In genomic region chr5:180628827-180629702, GRCh38 we compare ENCODE assay signal across 38 cellular contexts. TPM values are rescaled to one million over a fixed set of nuclear protein-coding genes. Genes with fewer than 3 reads are reported as not detected.
"Had no signal": no experiment of that assay in that cellular context is flagged by ENCODE, and none has a peak within 500 bp of the region (broad histone marks: within the 10 kb centered on the region; RNA-seq: fewer than 3 reads in every experiment).

No MANE protein-coding gene starts in this region.

- H3K4me1 Mint-ChIP-seq: activated B cell treated with CpG ODN at 0.5 μM for 24 hours; activated T-helper 17 cell treated with anti-CD3 and anti-CD28 coated beads, Interleukin-2, amount 50 U/mL, for 72 hours had no signal

- H3K4me3 Mint-ChIP-seq: activated B cell treated with CpG ODN at 0.5 μM for 24 hours; activated CD8-positive, alpha-beta T cell treated with anti-CD3 and anti-CD28 coated beads for 36 hours; activated naive CD8-positive, alpha-beta T cell; activated T-cell treated with anti-CD3 and anti-CD28 coated beads, Interleukin-2, amount 50 U/mL, for 4 hours; activated T-helper 17 cell treated with anti-CD3 and anti-CD28 coated beads, Interleukin-2, amount 50 U/mL, for 72 hours; effector memory CD8-positive, alpha-beta T cell; T-helper 17 cell; T-helper 2 cell treated with Interferon-gamma antibody and Interleukin-4, amounts not matched to agents 5 μg/mL and 100 μg/mL, for 36 hours had no signal

- H3K27me3 ChIP-seq: brain microvascular endothelial cell had no signal

- FAIRE-seq: astrocyte, bronchial epithelial cell, colon, endothelial cell of umbilical vein had no signal

- H3K4me3 ChIP-seq: esophagus squamous epithelium, gastroesophageal sphincter had no signal

- H3K27me3 Mint-ChIP-seq: activated B cell treated with CpG ODN at 0.5 μM for 24 hours; activated CD8-positive, alpha-beta T cell treated with anti-CD3 and anti-CD28 coated beads for 36 hours; activated naive CD8-positive, alpha-beta T cell; activated T-helper 17 cell treated with anti-CD3 and anti-CD28 coated beads, Interleukin-2, amount 50 U/mL, for 72 hours; effector memory CD8-positive, alpha-beta T cell had no signal

- H3K36me3 ChIP-seq: brain microvascular endothelial cell, esophagus squamous epithelium, gastroesophageal sphincter, WERI-Rb-1 had no signal

- ATAC-seq: activated CD4-positive, CD25-positive, alpha-beta regulatory T cell treated with anti-CD3 and anti-CD28 coated beads, Interleukin-2, amount 50 U/mL, for 24 hours; activated CD8-positive, alpha-beta T cell treated with anti-CD3 and anti-CD28 coated beads for 36 hours; activated T-cell treated with anti-CD3 and anti-CD28 coated beads, Interleukin-2, amount 50 U/mL, for 4 hours; activated T-helper 17 cell treated with anti-CD3 and anti-CD28 coated beads, Interleukin-2, amount 50 U/mL, for 72 hours; effector memory CD8-positive, alpha-beta T cell; gastroesophageal sphincter; T-helper 17 cell had no signal

- DNase-seq: activated B cell treated with CpG ODN at 0.5 μM for 24 hours; activated CD4-positive, alpha-beta T cell treated with anti-CD3 and anti-CD28 coated beads for 48 hours; activated CD4-positive, alpha-beta T cell treated with anti-CD3 and anti-CD28 coated beads, Interleukin-2, amount 50 U/mL, for 1 hour; activated CD4-positive, alpha-beta T cell treated with anti-CD3 and anti-CD28 coated beads, Interleukin-2, amount 50 U/mL, for 48 hours; activated CD8-positive, alpha-beta memory T cell treated with anti-CD3 and anti-CD28 coated beads for 24 hours; activated CD8-positive, alpha-beta T cell treated with anti-CD3 and anti-CD28 coated beads for 36 hours; activated effector memory CD4-positive, alpha-beta T cell treated with Interleukin-2 at 50 U/mL for 16 hours; activated gamma-delta T cell treated with Interleukin-2 at 50 U/mL for 16 hours; activated naive CD4-positive, alpha-beta T cell treated with anti-CD3 and anti-CD28 coated beads, Interleukin-2, amount 50 U/mL, for 16 hours; activated naive CD4-positive, alpha-beta T cell treated with Interleukin-2 at 50 U/mL for 16 hours; activated T-cell treated with anti-CD3 and anti-CD28 coated beads, Interleukin-2, amount 50 U/mL, for 4 hours; amniotic stem cell; anterior cingulate cortex; brain microvascular endothelial cell; caudate nucleus; cortex of kidney; dermis blood vessel endothelial cell; effector CD4-positive, alpha-beta T cell; effector memory CD8-positive, alpha-beta T cell; esophagus squamous epithelium; foreskin melanocyte; T-helper 1 cell; T-helper 17 cell; T1000; WERI-Rb-1 had no signal

- H3K4me1 ChIP-seq: gastroesophageal sphincter had no signal

- H3K9me3 Mint-ChIP-seq: activated B cell treated with CpG ODN at 0.5 μM for 24 hours; activated CD8-positive, alpha-beta T cell treated with anti-CD3 and anti-CD28 coated beads for 36 hours; activated T-cell treated with anti-CD3 and anti-CD28 coated beads, Interleukin-2, amount 50 U/mL, for 4 hours; activated T-helper 17 cell treated with anti-CD3 and anti-CD28 coated beads, Interleukin-2, amount 50 U/mL, for 72 hours; effector memory CD8-positive, alpha-beta T cell; T-helper 2 cell treated with Interferon-gamma antibody and Interleukin-4, amounts not matched to agents 5 μg/mL and 100 μg/mL, for 36 hours had no signal

- H3K36me3 Mint-ChIP-seq: activated naive CD8-positive, alpha-beta T cell had no signal

- H3K27ac Mint-ChIP-seq: activated B cell treated with CpG ODN at 0.5 μM for 24 hours; activated CD8-positive, alpha-beta T cell treated with anti-CD3 and anti-CD28 coated beads for 36 hours; activated naive CD8-positive, alpha-beta T cell; activated T-helper 17 cell treated with anti-CD3 and anti-CD28 coated beads, Interleukin-2, amount 50 U/mL, for 72 hours; T-helper 17 cell; T-helper 2 cell treated with Interferon-gamma antibody and Interleukin-4, amounts not matched to agents 5 μg/mL and 100 μg/mL, for 36 hours had no signal

- H3K9me3 ChIP-seq: esophagus squamous epithelium, gastroesophageal sphincter had no signal

- H3K27ac ChIP-seq: brain microvascular endothelial cell, epithelial cell of prostate, esophagus squamous epithelium, gastroesophageal sphincter, WERI-Rb-1 had no signal

RNA-seq across cellular contexts. Expression of gene FLT4, which starts 20.3 kb away (rescaled TPM):
- total RNA-seq: activated B cell treated with CpG ODN at 0.5 μM for 24 hours had no signal
- polyA plus RNA-seq: fibroblast of lung had no signal

RNA-seq across cellular contexts. Expression of gene SCGB3A1, which starts 37.8 kb away (rescaled TPM):
- total RNA-seq: activated B cell treated with CpG ODN at 0.5 μM for 24 hours; activated CD8-positive, alpha-beta T cell treated with anti-CD3 and anti-CD28 coated beads for 36 hours; activated T-helper 17 cell treated with anti-CD3 and anti-CD28 coated beads, Interleukin-2, amount 50 U/mL, for 72 hours; astrocyte; bronchial epithelial cell; fibroblast of lung; fibroblast of villous mesenchyme; glomerular endothelial cell had no signal
- polyA plus RNA-seq: endothelial cell of umbilical vein, fibroblast of lung had no signal
